Comparison of ENCODE assay signal across 19 cellular contexts in the genomic region with DNA sequence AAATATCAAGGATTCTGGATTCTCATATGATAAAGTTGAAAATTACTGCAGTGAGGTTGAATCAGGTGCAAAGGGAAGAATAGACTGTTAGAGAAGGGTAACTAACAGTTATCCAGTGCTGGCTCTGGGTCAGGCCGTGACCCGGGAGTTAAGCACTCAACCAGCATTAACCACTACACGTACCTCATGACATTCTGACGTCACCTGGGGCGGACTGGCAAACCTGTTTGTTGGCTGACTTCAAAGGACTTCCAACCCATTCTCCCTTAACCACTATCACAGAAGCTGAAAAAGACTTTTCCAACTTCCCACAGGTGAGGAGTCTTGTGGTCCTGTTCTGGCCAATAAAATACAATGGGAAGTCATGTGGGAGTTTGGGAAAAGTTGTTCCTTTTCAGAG.
DNase-seq lines count a peak whose midpoint lies in the region; ATAC-seq, FAIRE-seq and TF ChIP-seq lines count a peak whose summit lies in the region.
"Had no signal": no experiment of that assay in that cellular context is flagged by ENCODE, and none has a peak within 500 bp of the region (broad histone marks: within the 10 kb centered on the region; RNA-seq: fewer than 3 reads in every experiment).

No MANE protein-coding gene starts in this region.

- TF ChIP-seq POLR2A in HepG2 (IDR thresholded peaks at IDR 0.05; ENCODE audit: insufficient read depth in 1 of 2, low read depth in 2 of 2, low read length in 2 of 2) (no peak), right lobe of liver (IDR thresholded peaks at IDR 0.05) (no peak)

- in situ Hi-C loops in HepG2 (cut with HindIII; ENCODE audit: extremely low pct_ligation_motif_present, low pct_unique_long_range_greater_than_20kb) (no loop called here), KBM-7 (cut with MboI; ENCODE audit: low pct_unique_long_range_greater_than_20kb, low sequenced_read_pairs) (no loop called here)

- CTCF ChIA-PET in HepG2 (lab: Yijun Ruan, JAX; ENCODE audit: low intra/inter-chr PET ratio, low total read pairs): no interaction called here

- H3K27me3 ChIP-seq in HepG2 (ENCODE audit: control insufficient read depth in 1 of 2, insufficient read depth in 2 of 2, low read length in 2 of 2) (peaks cover 0 to 6% of the 10 kb centered on the region in 2 experiments; a peak in 1 of 5 replicates), right lobe of liver (no peaks in the 10 kb centered on the region), colonic mucosa (no peaks in the 10 kb centered on the region)
- H3K27me3 ChIP-seq: BLaER1 treated with 17β-estradiol and CSF1 and Interleukin-3, amounts not matched to agents 10 nM and 100 nM had no signal

- FAIRE-seq in HepG2 (lab: Jason Lieb, UNC): no peak
- FAIRE-seq: H54, K562 had no signal

- intact Hi-C loops in HepG2 (cut with micrococcal nuclease; ENCODE audit: unreplicated experiment): no loop called here
- intact Hi-C loops in right lobe of liver (cut with DNase I): no loop called here
- intact Hi-C loops in colonic mucosa (cut with DNase I): no loop called here

- WGBS in HepG2 (ENCODE audit: low lambda C conversion rate): 0% methylated on average over 4 of the region's 5 CpGs
- 97% methylated on average over 5 of the region's 5 CpGs for WGBS in right lobe of liver (ENCODE audit: insufficient coverage, low coverage, low lambda C conversion rate, missing lambda C conversion rate)

- TF ChIP-seq RAD21 in HepG2 (CRISPR knock-in tag; IDR thresholded peaks at IDR 0.05): no peak

- no peaks in the 10 kb centered on the region for H3K79me2 ChIP-seq in HepG2 (ENCODE audit: insufficient read depth, low read length)

- no peaks in the 10 kb centered on the region for H4K20me1 ChIP-seq in HepG2 (ENCODE audit: insufficient read depth, low read length)
- H4K20me1 ChIP-seq: BLaER1 treated with 17β-estradiol and CSF1 and Interleukin-3, amounts not matched to agents 10 nM and 100 nM had no signal

- no peak for TF ChIP-seq CTCF in HepG2 (CRISPR knock-in tag; IDR thresholded peaks at IDR 0.05)
- no peak for TF ChIP-seq CTCF in right lobe of liver (IDR thresholded peaks at IDR 0.05)
- no peak for TF ChIP-seq CTCF in colonic mucosa (IDR thresholded peaks at IDR 0.05)

- H3K36me3 ChIP-seq in HepG2 (replicated peaks in 1 of 2; ENCODE audit: control insufficient read depth in 1 of 2, insufficient read depth in 2 of 2, low read length in 2 of 2) (no peaks in the 10 kb centered on the region), right lobe of liver (no peaks in the 10 kb centered on the region), colonic mucosa (no peaks in the 10 kb centered on the region)
- H3K36me3 ChIP-seq: BLaER1 treated with 17β-estradiol and CSF1 and Interleukin-3, amounts not matched to agents 10 nM and 100 nM had no signal

- POLR2A ChIA-PET in HepG2 (lab: Yijun Ruan, JAX): no interaction called here

- DNase-seq in HepG2 (ENCODE audit: low spot score): no peak
- no peak for DNase-seq in right lobe of liver
- DNase-seq in colonic mucosa: peak; percentile 4
- peak; percentile 89 for DNase-seq in islet precursor cell
- DNase-seq in GDM1 (lab: John Stamatoyannopoulos, UW): no peak
- no peak for DNase-seq in KBM-7
- no peak for DNase-seq in stimulated activated CD8-positive, alpha-beta memory T cell treated with anti-CD3 and anti-CD28 coated beads, Interleukin-4, amount 100 ng/mL, for 48 hours
- DNase-seq: 8988T; Calu3; CD8-positive, alpha-beta T cell; GF-D8; HCEC 1CT; IMR-90 had no signal

- H3K4me3 ChIP-seq in HepG2 (replicated peaks in 1 of 3; ENCODE audit: insufficient read depth in 1 of 3, low read depth in 2 of 3, low read length in 3 of 3): no peak overlapping the region
- H3K4me3 ChIP-seq in right lobe of liver: no peak overlapping the region
- H3K4me3 ChIP-seq in colonic mucosa: no peak overlapping the region
- H3K4me3 ChIP-seq: BLaER1 treated with 17β-estradiol and CSF1 and Interleukin-3, amounts not matched to agents 10 nM and 100 nM; GM23338; K562 had no signal

- H3K9me3 ChIP-seq in HepG2 (ENCODE audit: low read length) (no peaks in the 10 kb centered on the region), right lobe of liver (no peaks in the 10 kb centered on the region), colonic mucosa (no peaks in the 10 kb centered on the region)

- no peak for ATAC-seq in HepG2
- ATAC-seq in right lobe of liver: no peak
- ATAC-seq: CD8-positive, alpha-beta T cell; GM23338; K562 had no signal

- TF ChIP-seq EP300 in HepG2 (IDR thresholded peaks at IDR 0.05; ENCODE audit: low read depth in 2 of 2, low read length in 2 of 2): no peak
- no peak for TF ChIP-seq EP300 in HepG2 (CRISPR knock-in tag; IDR thresholded peaks at IDR 0.05; ENCODE audit: borderline replicate concordance)

- H3K9ac ChIP-seq in HepG2 (ENCODE audit: insufficient read depth, low read depth, low read length) (no peak overlapping the region), colonic mucosa (ENCODE audit: low read depth in 2 of 2, low read length in 2 of 2) (no peak overlapping the region)
- H3K9ac ChIP-seq: BLaER1 treated with 17β-estradiol and CSF1 and Interleukin-3, amounts not matched to agents 10 nM and 100 nM had no signal

- no peak overlapping the region for H3K4me2 ChIP-seq in HepG2 (ENCODE audit: low read depth, low read length)
- H3K4me2 ChIP-seq: BLaER1 treated with 17β-estradiol and CSF1 and Interleukin-3, amounts not matched to agents 10 nM and 100 nM; GM23338 had no signal

- H3K4me1 ChIP-seq in HepG2 (ENCODE audit: insufficient read depth, low read length): 0 out of 2 replicates have a peak, but pooled peaks cover 6% of the 10 kb centered on the region
- no peaks in the 10 kb centered on the region for H3K4me1 ChIP-seq in right lobe of liver
- H3K4me1 ChIP-seq in colonic mucosa: no peaks in the 10 kb centered on the region
- H3K4me1 ChIP-seq: BLaER1 treated with 17β-estradiol and CSF1 and Interleukin-3, amounts not matched to agents 10 nM and 100 nM had no signal

- no peak overlapping the region for H2AFZ ChIP-seq in HepG2 (ENCODE audit: low read length)

- no TSS peak for BruUV-seq in HepG2 (replicated peaks; lab: Mats Ljungman, UMichigan)

- H3K27ac ChIP-seq in HepG2 (ENCODE audit: extremely low read length, insufficient read depth, low read length): no peak overlapping the region
- no peak overlapping the region for H3K27ac ChIP-seq in right lobe of liver
- no peak overlapping the region for H3K27ac ChIP-seq in colonic mucosa
- peak overlapping the region; percentile 61 for H3K27ac ChIP-seq in temporal lobe (ENCODE audit: low read depth, low read length)
- H3K27ac ChIP-seq: BLaER1 treated with 17β-estradiol and CSF1 and Interleukin-3, amounts not matched to agents 10 nM and 100 nM; HL-60 had no signal

TF ChIP-seq in HepG2, 621 proteins besides CTCF, POLR2A, EP300 and RAD21:
- TF ChIP-seq CREB1 (IDR thresholded peaks at IDR 0.05) (peak; percentile 86), CREB1 (CRISPR knock-in tag; IDR thresholded peaks at IDR 0.05) (no peak), ELF3 (CRISPR knock-in tag; IDR thresholded peaks at IDR 0.05) (no peak), ATF7 (IDR thresholded peaks at IDR 0.05) (0 out of 2 replicates have a peak, but pooled peaks have one; percentile 7), ATF7 (CRISPR knock-in tag; IDR thresholded peaks at IDR 0.05) (no peak)
TF ChIP-seq in HepG2: peak in this region for 2.

Comparison
In these comparisons a context has a peak if more than half of its experiments do, and no peak if none do; other contexts are left out.
1. DNase-seq: peak in colonic mucosa (single experiment) and islet precursor cell (single experiment); none in HepG2 (single experiment), right lobe of liver (0 of 3), GDM1 (single experiment), KBM-7 (single experiment) and stimulated activated CD8-positive, alpha-beta memory T cell treated with anti-CD3 and anti-CD28 coated beads, Interleukin-4, amount 100 ng/mL, for 48 hours (single experiment).